Comparison of ENCODE assay signal across 8 cellular contexts in genomic region chr16:66606000-66606751, GRCh38. TPM values are rescaled to one million over a fixed set of nuclear protein-coding genes. Genes with fewer than 3 reads are reported as not detected.
A peak's percentile ranks its signal among the peaks of the same experiment; 100 is the strongest.
DNase-seq lines count a peak whose midpoint lies in the region; ATAC-seq and TF ChIP-seq lines count a peak whose summit lies in the region.

No MANE protein-coding gene starts in this region.

- WGBS in mesodermal cell (ENCODE audit: insufficient coverage in 2 of 2), 2 experiments = 78 to 83% methylated on average over 5 of the region's 9 CpGs

- H3K4me3 ChIP-seq in AG09309 (ENCODE audit: control insufficient read depth, low read depth, low read length) (peak overlapping the region; percentile 49), mesodermal cell (ENCODE audit: extremely low read depth, insufficient read depth, low read length, poor library complexity, severe bottlenecking) (peak overlapping the region; percentile 89)

- peaks cover 10% of the 10 kb centered on the region for H3K36me3 Mint-ChIP-seq in activated naive CD8-positive, alpha-beta T cell treated with anti-CD3 and anti-CD28 coated beads, Interleukin-2, amount 50 U/mL, for 24 hours (ENCODE audit: low read depth)

- TF ChIP-seq CTCF in AG09309 (IDR thresholded peaks at IDR 0.05; ENCODE audit: control insufficient read depth, insufficient read depth, low read depth, low read length, missing control alignments) = no peak

- H3K9me3 ChIP-seq in mesodermal cell (ENCODE audit: control insufficient read depth, low read length) = peaks cover 4% of the 10 kb centered on the region

- DNase-seq in AG09309 (ENCODE audit: low read depth) = no peak
- no peak for DNase-seq in activated naive CD8-positive, alpha-beta T cell treated with anti-CD3 and anti-CD28 coated beads, Interleukin-2, amount 50 U/mL, for 24 hours
- DNase-seq in stimulated activated CD4-positive, alpha-beta T cell treated with anti-CD3 and anti-CD28 coated beads, Interleukin-2, amount 100 ng/mL, for 24 hours = no peak
- no peak for DNase-seq in activated CD8-positive, alpha-beta memory T cell treated with anti-CD3 and anti-CD28 coated beads, Interleukin-2, amount 50 U/mL, for 4 hours

- peaks cover 40% of the 10 kb centered on the region for H3K4me1 Mint-ChIP-seq in activated naive CD8-positive, alpha-beta T cell treated with anti-CD3 and anti-CD28 coated beads, Interleukin-2, amount 50 U/mL, for 24 hours

- H3K27me3 Mint-ChIP-seq in activated naive CD8-positive, alpha-beta T cell treated with anti-CD3 and anti-CD28 coated beads, Interleukin-2, amount 50 U/mL, for 24 hours = no peaks in the 10 kb centered on the region

- H3K9me3 Mint-ChIP-seq in activated naive CD8-positive, alpha-beta T cell treated with anti-CD3 and anti-CD28 coated beads, Interleukin-2, amount 50 U/mL, for 24 hours = peaks cover under 1% of the 10 kb centered on the region

- H3K27ac ChIP-seq in mesodermal cell (ENCODE audit: low read depth, low read length, severe bottlenecking) = no peak overlapping the region

- peaks cover 27% of the 10 kb centered on the region for H3K4me1 ChIP-seq in mesodermal cell (ENCODE audit: control insufficient read depth, insufficient read depth, low read length, poor library complexity, severe bottlenecking)

- peaks cover 43% of the 10 kb centered on the region for H3K36me3 ChIP-seq in mesodermal cell (ENCODE audit: control insufficient read depth, insufficient read depth, low read length)

- peak overlapping the region; percentile 59 for H3K4me3 Mint-ChIP-seq in activated naive CD8-positive, alpha-beta T cell treated with anti-CD3 and anti-CD28 coated beads, Interleukin-2, amount 50 U/mL, for 24 hours

- H3K27ac Mint-ChIP-seq in activated naive CD8-positive, alpha-beta T cell treated with anti-CD3 and anti-CD28 coated beads, Interleukin-2, amount 50 U/mL, for 24 hours = peak overlapping the region; percentile 79

- ATAC-seq in GM18870 (IDR thresholded peaks at IDR 0.05; ENCODE audit: unreplicated experiment) (peak; percentile 57), HG03196 (IDR thresholded peaks at IDR 0.05; ENCODE audit: unreplicated experiment) (peak; percentile 70), HG03280 (IDR thresholded peaks at IDR 0.05; ENCODE audit: unreplicated experiment) (no peak)
- no peak for ATAC-seq in activated naive CD8-positive, alpha-beta T cell treated with anti-CD3 and anti-CD28 coated beads, Interleukin-2, amount 50 U/mL, for 24 hours

RNA-seq across cellular contexts. Expression of gene CMTM3, which starts 1.7 kb away (rescaled TPM):
- 91.2 TPM for polyA plus RNA-seq in mesodermal cell (2013, experiment 1 of 2)
- polyA plus RNA-seq in mesodermal cell (2013, experiment 2 of 2) = 74.7 TPM

RNA-seq across cellular contexts. Expression of gene CMTM2, which starts 26.9 kb away (rescaled TPM):
- not detected for polyA plus RNA-seq in mesodermal cell (2013, experiment 1 of 2)
- not detected for polyA plus RNA-seq in mesodermal cell (2013, experiment 2 of 2)

RNA-seq across cellular contexts. Expression of gene CMTM1, which starts 39.9 kb away (rescaled TPM):
- 2.7 TPM for polyA plus RNA-seq in mesodermal cell (2013, experiment 1 of 2)
- 2.3 TPM for polyA plus RNA-seq in mesodermal cell (2013, experiment 2 of 2)

RNA-seq across cellular contexts. Expression of gene CKLF, which starts 53.8 kb away (rescaled TPM):
- polyA plus RNA-seq in mesodermal cell (2013, experiment 1 of 2) = 28.1 TPM
- polyA plus RNA-seq in mesodermal cell (2013, experiment 2 of 2) = 23.8 TPM

RNA-seq across cellular contexts. Expression of gene TK2, which starts 56.3 kb away (rescaled TPM):
- polyA plus RNA-seq in mesodermal cell (2013, experiment 1 of 2) = 7.0 TPM
- 5.8 TPM for polyA plus RNA-seq in mesodermal cell (2013, experiment 2 of 2)

Comparison
In these comparisons a context has a peak if more than half of its experiments do, and no peak if none do; other contexts are left out.
1. ATAC-seq: peak in GM18870 (single experiment) and HG03196 (single experiment); none in activated naive CD8-positive, alpha-beta T cell treated with anti-CD3 and anti-CD28 coated beads, Interleukin-2, amount 50 U/mL, for 24 hours (single experiment) and HG03280 (single experiment).